1 cellular context compared by ENCODE assay signal in the genomic region with DNA sequence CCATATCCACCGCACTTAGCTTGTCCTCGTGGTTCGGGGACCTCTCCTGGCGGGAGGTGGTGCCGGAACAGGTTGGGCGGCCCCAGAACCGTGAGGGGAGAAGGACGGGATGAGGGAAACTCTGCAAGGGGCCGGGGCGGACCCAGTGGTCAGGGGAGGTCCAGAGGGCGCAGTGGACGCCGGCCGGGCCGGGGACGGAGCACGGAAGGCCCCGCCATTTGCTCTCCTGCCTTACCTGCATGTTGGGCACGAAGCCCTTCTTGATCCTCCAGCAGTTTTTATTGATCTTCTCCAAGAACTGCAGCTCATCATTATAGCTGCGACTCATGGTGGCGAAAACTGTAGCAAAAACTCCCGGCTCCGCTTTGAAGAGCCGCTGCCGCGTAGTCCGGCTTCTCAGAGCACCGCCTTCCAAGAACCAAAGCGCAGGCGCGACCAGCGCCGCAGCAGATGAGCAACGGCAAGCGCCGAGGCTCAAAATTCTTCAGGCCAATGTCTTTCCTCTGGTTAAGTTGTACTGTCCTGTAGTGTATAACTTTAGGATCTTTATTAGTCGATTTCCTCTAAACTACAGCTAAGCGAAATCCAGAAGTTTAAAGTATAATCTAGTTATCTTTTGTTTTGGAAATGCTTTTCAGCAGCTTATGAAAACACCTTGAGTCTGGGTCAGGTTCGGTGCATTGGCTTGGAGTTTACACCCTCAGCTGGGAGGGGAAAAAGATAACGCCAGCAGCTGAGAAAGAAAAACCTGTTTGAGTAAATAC.
TF ChIP-seq lines count a peak whose summit lies in the region.

A gene (minus strand): TSS at position 419 of the 764 bp plus-strand sequence. CDS start 91 bp downstream, at position 328.

TF ChIP-seq in HepG2, 621 proteins besides CTCF, POLR2A, EP300 and RAD21 (continued from another document and continues in another):
- TF ChIP-seq, protein P1, sequence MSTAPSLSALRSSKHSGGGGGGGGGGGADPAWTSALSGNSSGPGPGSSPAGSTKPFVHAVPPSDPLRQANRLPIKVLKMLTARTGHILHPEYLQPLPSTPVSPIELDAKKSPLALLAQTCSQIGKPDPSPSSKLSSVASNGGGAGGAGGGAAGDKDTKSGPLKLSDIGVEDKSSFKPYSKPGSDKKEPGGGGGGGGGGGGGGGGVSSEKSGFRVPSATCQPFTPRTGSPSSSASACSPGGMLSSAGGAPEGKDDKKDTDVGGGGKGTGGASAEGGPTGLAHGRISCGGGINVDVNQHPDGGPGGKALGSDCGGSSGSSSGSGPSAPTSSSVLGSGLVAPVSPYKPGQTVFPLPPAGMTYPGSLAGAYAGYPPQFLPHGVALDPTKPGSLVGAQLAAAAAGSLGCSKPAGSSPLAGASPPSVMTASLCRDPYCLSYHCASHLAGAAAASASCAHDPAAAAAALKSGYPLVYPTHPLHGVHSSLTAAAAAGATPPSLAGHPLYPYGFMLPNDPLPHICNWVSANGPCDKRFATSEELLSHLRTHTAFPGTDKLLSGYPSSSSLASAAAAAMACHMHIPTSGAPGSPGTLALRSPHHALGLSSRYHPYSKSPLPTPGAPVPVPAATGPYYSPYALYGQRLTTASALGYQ (CRISPR knock-in tag; IDR thresholded peaks at IDR 0.05), result 0 out of 2 replicates have a peak, but pooled peaks have one; percentile 37
- TF ChIP-seq, protein P2, sequence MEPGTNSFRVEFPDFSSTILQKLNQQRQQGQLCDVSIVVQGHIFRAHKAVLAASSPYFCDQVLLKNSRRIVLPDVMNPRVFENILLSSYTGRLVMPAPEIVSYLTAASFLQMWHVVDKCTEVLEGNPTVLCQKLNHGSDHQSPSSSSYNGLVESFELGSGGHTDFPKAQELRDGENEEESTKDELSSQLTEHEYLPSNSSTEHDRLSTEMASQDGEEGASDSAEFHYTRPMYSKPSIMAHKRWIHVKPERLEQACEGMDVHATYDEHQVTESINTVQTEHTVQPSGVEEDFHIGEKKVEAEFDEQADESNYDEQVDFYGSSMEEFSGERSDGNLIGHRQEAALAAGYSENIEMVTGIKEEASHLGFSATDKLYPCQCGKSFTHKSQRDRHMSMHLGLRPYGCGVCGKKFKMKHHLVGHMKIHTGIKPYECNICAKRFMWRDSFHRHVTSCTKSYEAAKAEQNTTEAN (CRISPR knock-in tag; conservative IDR thresholded peaks at IDR 0.05), result 0 out of 2 replicates have a peak, but pooled peaks have one; percentile 29
- TF ChIP-seq, protein P3, sequence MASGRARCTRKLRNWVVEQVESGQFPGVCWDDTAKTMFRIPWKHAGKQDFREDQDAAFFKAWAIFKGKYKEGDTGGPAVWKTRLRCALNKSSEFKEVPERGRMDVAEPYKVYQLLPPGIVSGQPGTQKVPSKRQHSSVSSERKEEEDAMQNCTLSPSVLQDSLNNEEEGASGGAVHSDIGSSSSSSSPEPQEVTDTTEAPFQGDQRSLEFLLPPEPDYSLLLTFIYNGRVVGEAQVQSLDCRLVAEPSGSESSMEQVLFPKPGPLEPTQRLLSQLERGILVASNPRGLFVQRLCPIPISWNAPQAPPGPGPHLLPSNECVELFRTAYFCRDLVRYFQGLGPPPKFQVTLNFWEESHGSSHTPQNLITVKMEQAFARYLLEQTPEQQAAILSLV (CRISPR knock-in tag; IDR thresholded peaks at IDR 0.05; ENCODE audit: borderline replicate concordance), result no peak
- TF ChIP-seq, protein P4, sequence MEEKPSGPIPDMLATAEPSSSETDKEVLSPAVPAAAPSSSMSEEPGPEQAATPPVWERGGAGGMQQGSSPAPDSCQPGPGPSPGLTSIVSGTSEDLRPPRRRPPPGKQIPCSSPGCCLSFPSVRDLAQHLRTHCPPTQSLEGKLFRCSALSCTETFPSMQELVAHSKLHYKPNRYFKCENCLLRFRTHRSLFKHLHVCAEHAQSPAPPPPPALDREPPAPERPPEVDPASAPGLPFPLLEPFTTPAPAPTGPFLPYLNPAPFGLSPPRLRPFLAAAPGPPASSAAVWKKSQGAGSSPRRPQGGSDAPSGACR (CRISPR knock-in tag; IDR thresholded peaks at IDR 0.05), result no peak
- TF ChIP-seq RELA (CRISPR knock-in tag; IDR thresholded peaks at IDR 0.05) (no peak), REPIN1 (CRISPR knock-in tag; IDR thresholded peaks at IDR 0.05; ENCODE audit: borderline replicate concordance, low read depth) (no peak), RBM22 (optimal IDR thresholded peaks at IDR 0.05; ENCODE audit: low read length) (no peak), ZSCAN21 (CRISPR knock-in tag; IDR thresholded peaks at IDR 0.05; ENCODE audit: borderline replicate concordance) (no peak), ZNF674 (CRISPR knock-in tag; IDR thresholded peaks at IDR 0.05; ENCODE audit: low read depth) (no peak), KDM5A (IDR thresholded peaks at IDR 0.05; ENCODE audit: borderline replicate concordance, low read length) (peak; percentile 95), ZFP36L1 (CRISPR knock-in tag; IDR thresholded peaks at IDR 0.05) (no peak), ZNF567 (CRISPR knock-in tag; IDR thresholded peaks at IDR 0.05; ENCODE audit: borderline replicate concordance) (no peak), ZNF256 (CRISPR knock-in tag; conservative IDR thresholded peaks at IDR 0.05) (no peak), ARNT2 (CRISPR knock-in tag; IDR thresholded peaks at IDR 0.05; ENCODE audit: low read depth) (0 out of 2 replicates have a peak, but pooled peaks have one; percentile 49), RFXANK (CRISPR knock-in tag; IDR thresholded peaks at IDR 0.05) (no peak), MAFK (conservative IDR thresholded peaks at IDR 0.05 in 1 of 2, IDR thresholded peaks at IDR 0.05 in 1 of 2; ENCODE audit: low read length in 2 of 2) (no peak), ZNF292 (CRISPR knock-in tag; IDR thresholded peaks at IDR 0.05; ENCODE audit: borderline replicate concordance, low read depth) (no peak), HCFC1 (IDR thresholded peaks at IDR 0.05; ENCODE audit: low read depth, low read length) (no peak), FOXJ3 (CRISPR knock-in tag; IDR thresholded peaks at IDR 0.05; ENCODE audit: borderline replicate concordance) (peak; percentile 21; the same call in 1 of the 2 replicates), HIVEP1 (CRISPR knock-in tag; IDR thresholded peaks at IDR 0.05) (no peak), ZNF577 (CRISPR knock-in tag; IDR thresholded peaks at IDR 0.05; ENCODE audit: borderline replicate concordance, low read depth) (no peak), ZFYVE20 (CRISPR knock-in tag; IDR thresholded peaks at IDR 0.05; ENCODE audit: borderline replicate concordance, low read depth) (no peak), ZNF678 (CRISPR knock-in tag; IDR thresholded peaks at IDR 0.05) (0 out of 2 replicates have a peak, but pooled peaks have one; percentile 69), ZNF616 (CRISPR knock-in tag; IDR thresholded peaks at IDR 0.05; ENCODE audit: low read depth) (no peak), NR1H2 (CRISPR knock-in tag; IDR thresholded peaks at IDR 0.05; ENCODE audit: borderline replicate concordance, low read depth) (no peak), SP2 (CRISPR knock-in tag; IDR thresholded peaks at IDR 0.05) (no peak), ZNF766 (CRISPR knock-in tag; IDR thresholded peaks at IDR 0.05; ENCODE audit: borderline replicate concordance) (0 out of 2 replicates have a peak, but pooled peaks have one; percentile 71), NCOA2 (CRISPR knock-in tag; IDR thresholded peaks at IDR 0.05) (no peak), ZNF773 (CRISPR knock-in tag; IDR thresholded peaks at IDR 0.05; ENCODE audit: borderline replicate concordance) (no peak), BHLHE40 (IDR thresholded peaks at IDR 0.05; ENCODE audit: low read length) (no peak), SKI (IDR thresholded peaks at IDR 0.05; ENCODE audit: partially characterized antibody) (no peak), FOXK2 (IDR thresholded peaks at IDR 0.05) (no peak), NFYB (CRISPR knock-in tag; IDR thresholded peaks at IDR 0.05) (no peak), SOX6 (IDR thresholded peaks at IDR 0.05) (no peak), SOX6 (CRISPR knock-in tag; IDR thresholded peaks at IDR 0.05) (peak; percentile 29), ZFP36 (IDR thresholded peaks at IDR 0.05; ENCODE audit: borderline replicate concordance, low read depth, low read length, partially characterized antibody) (no peak), FOXA1 (IDR thresholded peaks at IDR 0.05) (no peak), FOXA1 (CRISPR knock-in tag; IDR thresholded peaks at IDR 0.05) (no peak), SCMH1 (CRISPR knock-in tag; IDR thresholded peaks at IDR 0.05; ENCODE audit: borderline replicate concordance) (no peak), RBAK (CRISPR knock-in tag; IDR thresholded peaks at IDR 0.05) (no peak), GZF1 (CRISPR knock-in tag; IDR thresholded peaks at IDR 0.05) (no peak)
- TF ChIP-seq, protein P5, sequence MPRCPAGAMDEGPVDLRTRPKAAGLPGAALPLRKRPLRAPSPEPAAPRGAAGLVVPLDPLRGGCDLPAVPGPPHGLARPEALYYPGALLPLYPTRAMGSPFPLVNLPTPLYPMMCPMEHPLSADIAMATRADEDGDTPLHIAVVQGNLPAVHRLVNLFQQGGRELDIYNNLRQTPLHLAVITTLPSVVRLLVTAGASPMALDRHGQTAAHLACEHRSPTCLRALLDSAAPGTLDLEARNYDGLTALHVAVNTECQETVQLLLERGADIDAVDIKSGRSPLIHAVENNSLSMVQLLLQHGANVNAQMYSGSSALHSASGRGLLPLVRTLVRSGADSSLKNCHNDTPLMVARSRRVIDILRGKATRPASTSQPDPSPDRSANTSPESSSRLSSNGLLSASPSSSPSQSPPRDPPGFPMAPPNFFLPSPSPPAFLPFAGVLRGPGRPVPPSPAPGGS (CRISPR knock-in tag; IDR thresholded peaks at IDR 0.05), result 0 out of 2 replicates have a peak, but pooled peaks have one; percentile 41
- TF ChIP-seq, protein P6, sequence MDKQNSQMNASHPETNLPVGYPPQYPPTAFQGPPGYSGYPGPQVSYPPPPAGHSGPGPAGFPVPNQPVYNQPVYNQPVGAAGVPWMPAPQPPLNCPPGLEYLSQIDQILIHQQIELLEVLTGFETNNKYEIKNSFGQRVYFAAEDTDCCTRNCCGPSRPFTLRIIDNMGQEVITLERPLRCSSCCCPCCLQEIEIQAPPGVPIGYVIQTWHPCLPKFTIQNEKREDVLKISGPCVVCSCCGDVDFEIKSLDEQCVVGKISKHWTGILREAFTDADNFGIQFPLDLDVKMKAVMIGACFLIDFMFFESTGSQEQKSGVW (CRISPR knock-in tag; IDR thresholded peaks at IDR 0.05; ENCODE audit: borderline replicate concordance), result no peak
- TF ChIP-seq, protein P7, sequence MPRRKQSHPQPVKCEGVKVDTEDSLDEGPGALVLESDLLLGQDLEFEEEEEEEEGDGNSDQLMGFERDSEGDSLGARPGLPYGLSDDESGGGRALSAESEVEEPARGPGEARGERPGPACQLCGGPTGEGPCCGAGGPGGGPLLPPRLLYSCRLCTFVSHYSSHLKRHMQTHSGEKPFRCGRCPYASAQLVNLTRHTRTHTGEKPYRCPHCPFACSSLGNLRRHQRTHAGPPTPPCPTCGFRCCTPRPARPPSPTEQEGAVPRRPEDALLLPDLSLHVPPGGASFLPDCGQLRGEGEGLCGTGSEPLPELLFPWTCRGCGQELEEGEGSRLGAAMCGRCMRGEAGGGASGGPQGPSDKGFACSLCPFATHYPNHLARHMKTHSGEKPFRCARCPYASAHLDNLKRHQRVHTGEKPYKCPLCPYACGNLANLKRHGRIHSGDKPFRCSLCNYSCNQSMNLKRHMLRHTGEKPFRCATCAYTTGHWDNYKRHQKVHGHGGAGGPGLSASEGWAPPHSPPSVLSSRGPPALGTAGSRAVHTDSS (CRISPR knock-in tag; conservative IDR thresholded peaks at IDR 0.05), result no peak
- TF ChIP-seq, protein P8, sequence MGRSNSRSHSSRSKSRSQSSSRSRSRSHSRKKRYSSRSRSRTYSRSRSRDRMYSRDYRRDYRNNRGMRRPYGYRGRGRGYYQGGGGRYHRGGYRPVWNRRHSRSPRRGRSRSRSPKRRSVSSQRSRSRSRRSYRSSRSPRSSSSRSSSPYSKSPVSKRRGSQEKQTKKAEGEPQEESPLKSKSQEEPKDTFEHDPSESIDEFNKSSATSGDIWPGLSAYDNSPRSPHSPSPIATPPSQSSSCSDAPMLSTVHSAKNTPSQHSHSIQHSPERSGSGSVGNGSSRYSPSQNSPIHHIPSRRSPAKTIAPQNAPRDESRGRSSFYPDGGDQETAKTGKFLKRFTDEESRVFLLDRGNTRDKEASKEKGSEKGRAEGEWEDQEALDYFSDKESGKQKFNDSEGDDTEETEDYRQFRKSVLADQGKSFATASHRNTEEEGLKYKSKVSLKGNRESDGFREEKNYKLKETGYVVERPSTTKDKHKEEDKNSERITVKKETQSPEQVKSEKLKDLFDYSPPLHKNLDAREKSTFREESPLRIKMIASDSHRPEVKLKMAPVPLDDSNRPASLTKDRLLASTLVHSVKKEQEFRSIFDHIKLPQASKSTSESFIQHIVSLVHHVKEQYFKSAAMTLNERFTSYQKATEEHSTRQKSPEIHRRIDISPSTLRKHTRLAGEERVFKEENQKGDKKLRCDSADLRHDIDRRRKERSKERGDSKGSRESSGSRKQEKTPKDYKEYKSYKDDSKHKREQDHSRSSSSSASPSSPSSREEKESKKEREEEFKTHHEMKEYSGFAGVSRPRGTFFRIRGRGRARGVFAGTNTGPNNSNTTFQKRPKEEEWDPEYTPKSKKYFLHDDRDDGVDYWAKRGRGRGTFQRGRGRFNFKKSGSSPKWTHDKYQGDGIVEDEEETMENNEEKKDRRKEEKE (IDR thresholded peaks at IDR 0.05), result no peak
- TF ChIP-seq, protein P9, sequence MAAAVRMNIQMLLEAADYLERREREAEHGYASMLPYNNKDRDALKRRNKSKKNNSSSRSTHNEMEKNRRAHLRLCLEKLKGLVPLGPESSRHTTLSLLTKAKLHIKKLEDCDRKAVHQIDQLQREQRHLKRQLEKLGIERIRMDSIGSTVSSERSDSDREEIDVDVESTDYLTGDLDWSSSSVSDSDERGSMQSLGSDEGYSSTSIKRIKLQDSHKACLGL (CRISPR knock-in tag; IDR thresholded peaks at IDR 0.05), result no peak; the same call in 1 of the 2 replicates
- TF ChIP-seq, protein P10, sequence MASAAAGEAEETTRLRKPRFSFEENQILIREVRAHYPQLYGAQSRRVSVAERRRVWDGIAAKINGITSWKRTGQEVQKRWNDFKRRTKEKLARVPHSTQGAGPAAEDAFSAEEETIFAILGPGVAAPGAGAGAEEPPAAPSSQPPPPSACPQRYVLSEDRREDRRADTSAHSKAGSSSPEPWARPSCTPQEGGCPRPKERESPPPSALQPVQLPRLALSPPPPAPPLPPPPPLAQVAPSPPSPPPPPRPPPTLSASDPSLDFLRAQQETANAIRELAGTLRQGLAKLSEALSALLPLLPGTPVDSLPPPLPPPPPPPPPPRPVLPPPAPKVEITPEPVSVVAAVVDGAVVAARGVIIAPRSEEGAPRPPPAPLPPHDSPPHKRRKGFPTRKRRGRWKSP (CRISPR knock-in tag; IDR thresholded peaks at IDR 0.05), result peak; percentile 60; the same call in 1 of the 2 replicates
